14 cellular contexts compared by ENCODE assay signal in genomic region chr5:148398698-148399121, GRCh38. TPM values are rescaled to one million over a fixed set of nuclear protein-coding genes. Genes with fewer than 3 reads are reported as not detected.
DNase-seq lines count a peak whose midpoint lies in the region; ATAC-seq and TF ChIP-seq lines count a peak whose summit lies in the region.
"Had no signal": no experiment of that assay in that cellular context is flagged by ENCODE, and none has a peak within 500 bp of the region (broad histone marks: within the 10 kb centered on the region; RNA-seq: fewer than 3 reads in every experiment).

No MANE protein-coding gene starts in this region.

- H3K4me2 ChIP-seq in SK-N-SH = no peak overlapping the region

- peaks cover 44% of the 10 kb centered on the region for H3K79me2 ChIP-seq in SK-N-SH (ENCODE audit: insufficient read depth)

- H3K36me3 ChIP-seq in SK-N-SH (replicated peaks in 1 of 2; ENCODE audit: control insufficient read depth in 1 of 2, insufficient read depth in 2 of 2, low read length in 1 of 2) (peaks cover 64 to 93% of the 10 kb centered on the region in 2 experiments), HUES48 (ENCODE audit: control insufficient read depth, insufficient read depth, low read length) (peaks cover 58% of the 10 kb centered on the region)

- ATAC-seq in SK-N-SH treated with all-trans-retinoic acid at 6 μM for 48 hours = no peak
- no peak for ATAC-seq in central memory CD8-positive, alpha-beta T cell (replicated peaks; ENCODE audit: extremely low read depth, poor library complexity, severe bottlenecking)
- ATAC-seq in activated CD4-positive, CD25-positive, alpha-beta regulatory T cell treated with anti-CD3 and anti-CD28 coated beads, Interleukin-2, amount 50 U/mL, for 24 hours = no peak
- ATAC-seq: T-cell had no signal

- no peak for TF ChIP-seq RAD21 in SK-N-SH (IDR thresholded peaks at IDR 0.05; ENCODE audit: low read length)

- CTCF ChIA-PET in SK-N-SH (lab: Yijun Ruan, JAX) = interaction anchor here (1.2 to 2.9 kb wide), 3 partner anchors 11 to 332 kb away, joined by 3 to 8 read pairs (median 5); no protein-coding TSS in a partner anchor

- H3K27me3 ChIP-seq in SK-N-SH (ENCODE audit: insufficient read depth) (no peaks in the 10 kb centered on the region), HUES48 (ENCODE audit: control insufficient read depth, insufficient read depth, low read length) (no peaks in the 10 kb centered on the region)

- H3K4me3 ChIP-seq in SK-N-SH (ENCODE audit: low read depth in 2 of 2, low read length in 1 of 2) (no peak overlapping the region), HUES48 (ENCODE audit: low read depth, low read length) (no peak overlapping the region)
- H3K4me3 ChIP-seq: A549 had no signal

- peaks cover 40% of the 10 kb centered on the region for H3K4me1 Mint-ChIP-seq in central memory CD8-positive, alpha-beta T cell
- peaks cover 15% of the 10 kb centered on the region for H3K4me1 Mint-ChIP-seq in mesothelial cell of epicardium

- H3K9ac ChIP-seq in SK-N-SH (no peak overlapping the region), HUES48 (ENCODE audit: low read depth, low read length) (peak overlapping the region; percentile 58)

- no peak overlapping the region for H3K27ac ChIP-seq in SK-N-SH (ENCODE audit: low read depth in 2 of 2, low read length in 1 of 2)
- peak overlapping the region; percentile 86 for H3K27ac ChIP-seq in HUES48 (ENCODE audit: low read depth, low read length)
- H3K27ac ChIP-seq: A549 had no signal

- H3K4me3 Mint-ChIP-seq in central memory CD8-positive, alpha-beta T cell = no peak overlapping the region
- H3K4me3 Mint-ChIP-seq in mesothelial cell of epicardium = no peak overlapping the region
- H3K4me3 Mint-ChIP-seq: activated naive CD8-positive, alpha-beta T cell treated with anti-CD3 and anti-CD28 coated beads, Interleukin-2, amount 10 ng/mL, durations not matched to agents 7 days and 5 days; nephron progenitor cell; T-cell had no signal

- H3K27ac Mint-ChIP-seq in central memory CD8-positive, alpha-beta T cell (ENCODE audit: low read depth) = peak overlapping the region; percentile 5
- H3K27ac Mint-ChIP-seq in mesothelial cell of epicardium = peak overlapping the region; percentile 84
- H3K27ac Mint-ChIP-seq: activated naive CD8-positive, alpha-beta T cell treated with anti-CD3 and anti-CD28 coated beads, Interleukin-2, amount 10 ng/mL, durations not matched to agents 7 days and 5 days; nephron progenitor cell had no signal

- DNase-seq in SK-N-SH = no peak
- no peak for DNase-seq in central memory CD8-positive, alpha-beta T cell (ENCODE audit: low spot score in 2 of 2)
- no peak for DNase-seq in mesothelial cell of epicardium (ENCODE audit: low spot score in 2 of 2, unreplicated experiment in 2 of 2)
- DNase-seq in NCI-H526 treated with DMSO at 0.1 percent for 48 hours (lab: John Stamatoyannopoulos, UW) = no peak
- no peak for DNase-seq in NCI-H2171 (lab: John Stamatoyannopoulos, UW)
- DNase-seq: activated CD4-positive, alpha-beta T cell treated with anti-CD3 and anti-CD28 coated beads, Interleukin-2, amount 50 U/mL, for 4 hours; activated naive CD8-positive, alpha-beta T cell treated with anti-CD3 and anti-CD28 coated beads, Interleukin-2, amount 10 ng/mL, durations not matched to agents 7 days and 5 days; DMS 273 treated with DMSO at 0.1 percent for 48 hours; nephron progenitor cell; T-cell had no signal

- POLR2A ChIA-PET in SK-N-SH (lab: Yijun Ruan, JAX) = no interaction called here

- H3K27me3 Mint-ChIP-seq in central memory CD8-positive, alpha-beta T cell = no peaks in the 10 kb centered on the region
- no peaks in the 10 kb centered on the region for H3K27me3 Mint-ChIP-seq in mesothelial cell of epicardium (ENCODE audit: low read depth)
- H3K27me3 Mint-ChIP-seq: activated naive CD8-positive, alpha-beta T cell treated with anti-CD3 and anti-CD28 coated beads, Interleukin-2, amount 10 ng/mL, durations not matched to agents 7 days and 5 days; T-cell had no signal

- peaks cover 56% of the 10 kb centered on the region for H3K36me3 Mint-ChIP-seq in central memory CD8-positive, alpha-beta T cell (ENCODE audit: insufficient read depth)
- peaks cover 14% of the 10 kb centered on the region for H3K36me3 Mint-ChIP-seq in mesothelial cell of epicardium

- H3K4me1 ChIP-seq in SK-N-SH (ENCODE audit: control insufficient read depth in 1 of 2, insufficient read depth in 2 of 2, low read depth in 1 of 2, low read length in 1 of 2) = peaks cover 0 to 13% of the 10 kb centered on the region in 2 experiments; a peak in 3 of 4 replicates
- H3K4me1 ChIP-seq in HUES48 (ENCODE audit: control insufficient read depth, insufficient read depth, low read length) = peaks cover 36% of the 10 kb centered on the region

- H3K9me3 Mint-ChIP-seq in central memory CD8-positive, alpha-beta T cell = no peaks in the 10 kb centered on the region
- H3K9me3 Mint-ChIP-seq in mesothelial cell of epicardium = no peaks in the 10 kb centered on the region
- H3K9me3 Mint-ChIP-seq: activated naive CD8-positive, alpha-beta T cell treated with anti-CD3 and anti-CD28 coated beads, Interleukin-2, amount 10 ng/mL, durations not matched to agents 7 days and 5 days; nephron progenitor cell; T-cell had no signal

- 0 out of 2 replicates have a peak, but pooled peaks have one; percentile 8 for TF ChIP-seq CTCF in SK-N-SH (IDR thresholded peaks at IDR 0.05)
- no peak for TF ChIP-seq CTCF in mesothelial cell of epicardium (IDR thresholded peaks at IDR 0.05; ENCODE audit: unreplicated experiment)

- WGBS in SK-N-SH (ENCODE audit: low lambda C conversion rate) = 96% methylated on average over 5 of the region's 5 CpGs

- peaks cover 3% of the 10 kb centered on the region for H4K20me1 ChIP-seq in SK-N-SH (ENCODE audit: insufficient read depth)

- no peaks in the 10 kb centered on the region for H3K9me2 ChIP-seq in SK-N-SH

- H3K9me3 ChIP-seq in SK-N-SH = no peaks in the 10 kb centered on the region
- H3K9me3 ChIP-seq in HUES48 (ENCODE audit: control insufficient read depth, insufficient read depth, low read length) = no peaks in the 10 kb centered on the region
- H3K9me3 ChIP-seq: A549 had no signal

- no peak overlapping the region for H2AFZ ChIP-seq in SK-N-SH (ENCODE audit: low read depth)

- no peak for TF ChIP-seq EP300 in SK-N-SH (IDR thresholded peaks at IDR 0.05; ENCODE audit: borderline replicate concordance in 1 of 2, low read depth in 1 of 2, low read length in 1 of 2)

- peaks cover 7% of the 10 kb centered on the region for H3F3A ChIP-seq in SK-N-SH (replicated peaks; ENCODE audit: insufficient read depth)

TF ChIP-seq in SK-N-SH, 30 proteins besides CTCF, POLR2A, EP300 and RAD21 (continues in another document):
- TF ChIP-seq, protein P1, sequence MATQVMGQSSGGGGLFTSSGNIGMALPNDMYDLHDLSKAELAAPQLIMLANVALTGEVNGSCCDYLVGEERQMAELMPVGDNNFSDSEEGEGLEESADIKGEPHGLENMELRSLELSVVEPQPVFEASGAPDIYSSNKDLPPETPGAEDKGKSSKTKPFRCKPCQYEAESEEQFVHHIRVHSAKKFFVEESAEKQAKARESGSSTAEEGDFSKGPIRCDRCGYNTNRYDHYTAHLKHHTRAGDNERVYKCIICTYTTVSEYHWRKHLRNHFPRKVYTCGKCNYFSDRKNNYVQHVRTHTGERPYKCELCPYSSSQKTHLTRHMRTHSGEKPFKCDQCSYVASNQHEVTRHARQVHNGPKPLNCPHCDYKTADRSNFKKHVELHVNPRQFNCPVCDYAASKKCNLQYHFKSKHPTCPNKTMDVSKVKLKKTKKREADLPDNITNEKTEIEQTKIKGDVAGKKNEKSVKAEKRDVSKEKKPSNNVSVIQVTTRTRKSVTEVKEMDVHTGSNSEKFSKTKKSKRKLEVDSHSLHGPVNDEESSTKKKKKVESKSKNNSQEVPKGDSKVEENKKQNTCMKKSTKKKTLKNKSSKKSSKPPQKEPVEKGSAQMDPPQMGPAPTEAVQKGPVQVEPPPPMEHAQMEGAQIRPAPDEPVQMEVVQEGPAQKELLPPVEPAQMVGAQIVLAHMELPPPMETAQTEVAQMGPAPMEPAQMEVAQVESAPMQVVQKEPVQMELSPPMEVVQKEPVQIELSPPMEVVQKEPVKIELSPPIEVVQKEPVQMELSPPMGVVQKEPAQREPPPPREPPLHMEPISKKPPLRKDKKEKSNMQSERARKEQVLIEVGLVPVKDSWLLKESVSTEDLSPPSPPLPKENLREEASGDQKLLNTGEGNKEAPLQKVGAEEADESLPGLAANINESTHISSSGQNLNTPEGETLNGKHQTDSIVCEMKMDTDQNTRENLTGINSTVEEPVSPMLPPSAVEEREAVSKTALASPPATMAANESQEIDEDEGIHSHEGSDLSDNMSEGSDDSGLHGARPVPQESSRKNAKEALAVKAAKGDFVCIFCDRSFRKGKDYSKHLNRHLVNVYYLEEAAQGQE (IDR thresholded peaks at IDR 0.05; ENCODE audit: low read depth, low read length) = no peak
- TF ChIP-seq YY1 (IDR thresholded peaks at IDR 0.05; ENCODE audit: low read depth) = no peak

TF ChIP-seq in SK-N-SH treated with all-trans-retinoic acid at 6 μM for 48 hours, 23 proteins besides CTCF, POLR2A, EP300 and RAD21:
- TF ChIP-seq ZFP30 (CRISPR knock-in tag; IDR thresholded peaks at IDR 0.05) (no peak), ZNF565 (CRISPR knock-in tag; conservative IDR thresholded peaks at IDR 0.05; ENCODE audit: low read depth) (no peak), RARB (CRISPR knock-in tag; IDR thresholded peaks at IDR 0.05) (no peak)

RNA-seq across cellular contexts. Expression of gene FBXO38, which starts 15.0 kb away (rescaled TPM):
- 15.3 and 15.5 TPM in 2 replicates for polyA plus RNA-seq in SK-N-SH (2012; rRNA removed)
- polyA plus RNA-seq in SK-N-SH (2012; cell fraction: cytosol; rRNA removed) = 11.9 and 12.3 TPM in 2 replicates
- 21.9 and 46.5 TPM in 2 replicates for polyA plus RNA-seq in SK-N-SH (2012; cell fraction: nucleus; rRNA removed)
- total RNA-seq in mesothelial cell of epicardium = 54.9 to 63.3 TPM (median 55.8 TPM) in 3 replicates
